Comparison of ENCODE assay signal across 17 cellular contexts in genomic region chr12:92796650-92797049, GRCh38.
DNase-seq lines count a peak whose midpoint lies in the region; ATAC-seq, FAIRE-seq and TF ChIP-seq lines count a peak whose summit lies in the region.
"Had no signal": no experiment of that assay in that cellular context is flagged by ENCODE, and none has a peak within 500 bp of the region (broad histone marks: within the 10 kb centered on the region; RNA-seq: fewer than 3 reads in every experiment).

No MANE protein-coding gene starts in this region.

- no peak overlapping the region for H3K14ac ChIP-seq in IMR-90 (replicated peaks; ENCODE audit: low read depth, low read length)

- no peak overlapping the region for H3K4ac ChIP-seq in IMR-90 (ENCODE audit: low read depth, low read length)

- TF ChIP-seq POLR2A in IMR-90 (IDR thresholded peaks at IDR 0.05; ENCODE audit: low read depth, low read length) (no peak), K562 (conservative IDR thresholded peaks at IDR 0.05) (no peak)

- H3K18ac ChIP-seq in IMR-90 (ENCODE audit: low read depth, low read length) = no peak overlapping the region

- in situ Hi-C loops in IMR-90 (cut with MboI; ENCODE audit: low sequenced_read_pairs) = loop anchor here (25.0 kb wide), 1 partner anchor 616 kb away; no protein-coding TSS in a partner anchor
- in situ Hi-C loops in K562 (cut with MboI) = loop anchor here (25.0 kb wide), 2 partner anchors 616 to 1316 kb away; no protein-coding TSS in a partner anchor

- H3K79me1 ChIP-seq in IMR-90 (ENCODE audit: low read depth in 1 of 2, low read length in 2 of 2) = peaks cover 0 to 5% of the 10 kb centered on the region in 2 experiments; a peak in 1 of 4 replicates

- no peak for TF ChIP-seq EP300 in K562 (IDR thresholded peaks at IDR 0.05; ENCODE audit: low read length)

- H4K20me1 ChIP-seq in IMR-90 (ENCODE audit: insufficient read depth, low read length) = no peaks in the 10 kb centered on the region
- H4K20me1 ChIP-seq in K562 (replicated peaks; ENCODE audit: control insufficient read depth, insufficient read depth, low read length) = no peaks in the 10 kb centered on the region

- H2AK5ac ChIP-seq in IMR-90 (ENCODE audit: low read depth, low read length) = no peak overlapping the region

- peaks cover 32% of the 10 kb centered on the region for H3K36me3 Mint-ChIP-seq in stimulated activated effector memory CD8-positive, alpha-beta T cell treated with anti-CD3 and anti-CD28 coated beads, Interleukin-12 subunit alpha, Interleukin-12 subunit beta, amount 100 ng/mL, for 72 hours

- H3K9ac ChIP-seq in IMR-90 (ENCODE audit: low read depth, low read length) = no peak overlapping the region
- H3K9ac ChIP-seq in K562 (ENCODE audit: insufficient read depth in 1 of 2, low read depth in 2 of 2, low read length in 2 of 2) = no peak overlapping the region

- H2AFZ ChIP-seq in IMR-90 (replicated peaks; ENCODE audit: low read length, poor library complexity) = no peak overlapping the region
- no peak overlapping the region for H2AFZ ChIP-seq in K562 (ENCODE audit: low read depth, low read length)

- H2BK15ac ChIP-seq in IMR-90 (ENCODE audit: low read depth, low read length) = no peak overlapping the region

- no peak overlapping the region for H2AK9ac ChIP-seq in IMR-90 (replicated peaks; ENCODE audit: low read depth, low read length, poor library complexity)

- H3K36me3 ChIP-seq in IMR-90 (ENCODE audit: control insufficient read depth, insufficient read depth, low read length) = peaks cover 2% of the 10 kb centered on the region
- peaks cover 32% of the 10 kb centered on the region; the same call in 2 of the 3 replicates for H3K36me3 ChIP-seq in K562 (ENCODE audit: control insufficient read depth, insufficient read depth, low read length)

- H2BK120ac ChIP-seq in IMR-90 (ENCODE audit: low read depth, low read length) = no peak overlapping the region

- H3K9me3 Mint-ChIP-seq in stimulated activated effector memory CD8-positive, alpha-beta T cell treated with anti-CD3 and anti-CD28 coated beads, Interleukin-12 subunit alpha, Interleukin-12 subunit beta, amount 100 ng/mL, for 72 hours = peaks cover 5% of the 10 kb centered on the region

- H3K4me1 ChIP-seq in IMR-90 (ENCODE audit: control insufficient read depth, insufficient read depth, low read length) (no peaks in the 10 kb centered on the region), K562 (replicated peaks in 1 of 2; ENCODE audit: control insufficient read depth in 2 of 2, insufficient read depth in 2 of 2, low read length in 2 of 2) (no peaks in the 10 kb centered on the region)

- H3K4me1 Mint-ChIP-seq in stimulated activated effector memory CD8-positive, alpha-beta T cell treated with anti-CD3 and anti-CD28 coated beads, Interleukin-12 subunit alpha, Interleukin-12 subunit beta, amount 100 ng/mL, for 72 hours = peaks cover 7% of the 10 kb centered on the region

- no peaks in the 10 kb centered on the region for H3K9me1 ChIP-seq in IMR-90 (ENCODE audit: insufficient read depth, low read length)
- H3K9me1 ChIP-seq in K562 (ENCODE audit: control insufficient read depth, insufficient read depth, low read length) = no peaks in the 10 kb centered on the region

- H3K4me3 ChIP-seq in IMR-90 (ENCODE audit: insufficient read depth, low read depth, low read length) (no peak overlapping the region), K562 (no peak overlapping the region)

- no peak overlapping the region for H3K4me2 ChIP-seq in IMR-90 (ENCODE audit: low read depth, low read length)
- H3K4me2 ChIP-seq in K562 (ENCODE audit: insufficient read depth, low read length) = no peak overlapping the region

- intact Hi-C loops in IMR-90 (cut with micrococcal nuclease) = no loop called here
- intact Hi-C loops in K562 (cut with micrococcal nuclease) = no loop called here

- FAIRE-seq in K562 (lab: Jason Lieb, UNC) (no peak), D721Med (lab: Jason Lieb, UNC) (no peak)
- FAIRE-seq: GM19239 had no signal

- no peak overlapping the region for H3K4me3 Mint-ChIP-seq in stimulated activated effector memory CD8-positive, alpha-beta T cell treated with anti-CD3 and anti-CD28 coated beads, Interleukin-12 subunit alpha, Interleukin-12 subunit beta, amount 100 ng/mL, for 72 hours

- TF ChIP-seq RAD21 in IMR-90 (IDR thresholded peaks at IDR 0.05; ENCODE audit: low read length) = no peak
- no peak for TF ChIP-seq RAD21 in K562 (CRISPR knock-in tag; conservative IDR thresholded peaks at IDR 0.05 in 1 of 2, IDR thresholded peaks at IDR 0.05 in 1 of 2)

- H2BK20ac ChIP-seq in IMR-90 (ENCODE audit: low read depth, low read length) = no peak overlapping the region

- H3K56ac ChIP-seq in IMR-90 (ENCODE audit: extremely low read depth, insufficient read depth, low read length) = no peak overlapping the region

- POLR2A ChIA-PET in IMR-90 (lab: Charles Lee; ENCODE audit: unreplicated experiment) (no interaction called here), K562 (lab: Yijun Ruan, JAX) (interaction anchor here (1.3 kb wide), 1 partner anchor 64 kb away, joined by 3 read pairs; no protein-coding TSS in a partner anchor)

- H3K27ac Mint-ChIP-seq in stimulated activated effector memory CD8-positive, alpha-beta T cell treated with anti-CD3 and anti-CD28 coated beads, Interleukin-12 subunit alpha, Interleukin-12 subunit beta, amount 100 ng/mL, for 72 hours = no peak overlapping the region

- no peaks in the 10 kb centered on the region for H3K79me2 ChIP-seq in K562 (ENCODE audit: control insufficient read depth, insufficient read depth, low read length)

- BruUV-seq in IMR-90 (replicated peaks; lab: Mats Ljungman, UMichigan) = no TSS peak
- BruUV-seq in K562 (replicated peaks; lab: Mats Ljungman, UMichigan) = no TSS peak

- H3K27ac ChIP-seq in IMR-90 (ENCODE audit: insufficient read depth, low read length) (no peak overlapping the region), K562 (ENCODE audit: extremely low read depth, low read depth, low read length) (no peak overlapping the region)
- H3K27ac ChIP-seq: HL-60 had no signal

- CTCF ChIA-PET in IMR-90 (lab: Yijun Ruan, JAX) = interaction anchor here (1.7 kb wide), 1 partner anchor 12 kb away, joined by 8 read pairs; no protein-coding TSS in a partner anchor
- CTCF ChIA-PET in K562 (lab: Yijun Ruan, JAX; ENCODE audit: low intra/inter-chr PET ratio) = no interaction called here

- H4K91ac ChIP-seq in IMR-90 (ENCODE audit: insufficient read depth, low read depth, low read length) = no peak overlapping the region

- dilution Hi-C loops in IMR-90 (cut with HindIII; ENCODE audit: low sequenced_read_pairs, unreplicated experiment) = no loop called here

- no peak overlapping the region for H4K5ac ChIP-seq in IMR-90 (ENCODE audit: low read depth, low read length)

- no peak for TF ChIP-seq CTCF in IMR-90 (conservative IDR thresholded peaks at IDR 0.05; ENCODE audit: low read depth, low read length)
- no peak for TF ChIP-seq CTCF in K562 (IDR thresholded peaks at IDR 0.05 in 2 of 3, conservative IDR thresholded peaks at IDR 0.05 in 1 of 3; ENCODE audit: insufficient read depth in 2 of 3, low read depth in 1 of 3, low read length in 3 of 3)
- TF ChIP-seq CTCF in D721Med (IDR thresholded peaks at IDR 0.05; ENCODE audit: insufficient read depth, missing control alignments) = no peak

- H3K27me3 ChIP-seq in IMR-90 (ENCODE audit: control insufficient read depth, insufficient read depth, low read length) (no peaks in the 10 kb centered on the region), K562 (ENCODE audit: control insufficient read depth in 2 of 2, insufficient read depth in 2 of 2, low read length in 2 of 2) (no peaks in the 10 kb centered on the region)

- ATAC-seq in IMR-90 (ENCODE audit: low read depth) (peak; percentile 71), K562 (no peak), HG03432 (IDR thresholded peaks at IDR 0.05; ENCODE audit: unreplicated experiment) (no peak)
- ATAC-seq in stimulated activated effector memory CD8-positive, alpha-beta T cell treated with anti-CD3 and anti-CD28 coated beads, Interleukin-12 subunit alpha, Interleukin-12 subunit beta, amount 100 ng/mL, for 72 hours = no peak
- ATAC-seq: Right ventricle myocardium inferior had no signal

- H4K8ac ChIP-seq in IMR-90 (ENCODE audit: low read depth in 2 of 2, low read length in 2 of 2) = no peak overlapping the region

- H3K9me3 ChIP-seq in IMR-90 (ENCODE audit: control insufficient read depth, insufficient read depth, low read length) = no peaks in the 10 kb centered on the region
- no peaks in the 10 kb centered on the region for H3K9me3 ChIP-seq in K562 (replicated peaks; ENCODE audit: control insufficient read depth, insufficient read depth, low read depth, low read length)

- no peak overlapping the region for H3K23ac ChIP-seq in IMR-90 (ENCODE audit: low read depth, low read length)

- DNase-seq in ELR (ENCODE audit: low read depth) = peak; percentile 58
- DNase-seq in IMR-90 = peak; percentile 73
- no peak for DNase-seq in K562 (ENCODE audit: extremely low read depth in 1 of 4, low spot score in 3 of 4)
- peak; percentile 10 for DNase-seq in kidney tubule cell (ENCODE audit: low spot score)
- DNase-seq in HuH-7 (ENCODE audit: low spot score) = no peak
- DNase-seq in stimulated activated effector memory CD8-positive, alpha-beta T cell treated with anti-CD3 and anti-CD28 coated beads, Interleukin-12 subunit alpha, Interleukin-12 subunit beta, amount 100 ng/mL, for 72 hours (ENCODE audit: low spot score in 2 of 2) = no peak
- no peak for DNase-seq in D721Med (ENCODE audit: insufficient read length, low spot score)
- DNase-seq: C1 segment of cervical spinal cord, DMS 273 treated with DMSO at 0.1 percent for 48 hours, KBM-7, NCI-H1436 treated with DMSO at 0.1 percent for 48 hours, NCI-H2081 treated with DMSO at 0.1 percent for 48 hours, NCI-H510A treated with DMSO at 0.1 percent for 48 hours had no signal

- no peak overlapping the region for H2BK5ac ChIP-seq in IMR-90 (ENCODE audit: low read depth, low read length, poor library complexity, severe bottlenecking)

TF ChIP-seq in IMR-90, 13 proteins besides CTCF, POLR2A, EP300 and RAD21 (continues in another document):
- TF ChIP-seq FOS (IDR thresholded peaks at IDR 0.05; ENCODE audit: low read depth, low read length) = 0 out of 2 replicates have a peak, but pooled peaks have one; percentile 27

TF ChIP-seq in K562, 482 proteins besides CTCF, POLR2A, EP300 and RAD21:
- TF ChIP-seq FOSL1 (tag; conservative IDR thresholded peaks at IDR 0.05) (0 out of 2 replicates have a peak, but pooled peaks have one; percentile 16), CTBP1 (IDR thresholded peaks at IDR 0.05; ENCODE audit: borderline replicate concordance) (no peak)

Comparison
In these comparisons a context has a peak if more than half of its experiments do, and no peak if none do; other contexts are left out.
1. DNase-seq: peak in ELR (single experiment), IMR-90 (single experiment) and kidney tubule cell (single experiment); none in K562 (0 of 4), HuH-7 (single experiment), stimulated activated effector memory CD8-positive, alpha-beta T cell treated with anti-CD3 and anti-CD28 coated beads, Interleukin-12 subunit alpha, Interleukin-12 subunit beta, amount 100 ng/mL, for 72 hours (0 of 2) and D721Med (single experiment).